11 cellular contexts compared by ENCODE assay signal in genomic region chr5:143174714-143175398, GRCh38.
DNase-seq lines count a peak whose midpoint lies in the region; ATAC-seq, FAIRE-seq and TF ChIP-seq lines count a peak whose summit lies in the region.
"Had no signal": no experiment of that assay in that cellular context is flagged by ENCODE, and none has a peak within 500 bp of the region (broad histone marks: within the 10 kb centered on the region; RNA-seq: fewer than 3 reads in every experiment).

No MANE protein-coding gene starts in this region.

- H3K27ac Mint-ChIP-seq in stimulated activated memory B cell treated with anti-CD40 and anti-IgM and Interleukin-4, amounts not matched to agents 10 μg/mL and 1 μg/mL and 100 μg/mL, for 72 hours, result no peak overlapping the region
- H3K27ac Mint-ChIP-seq: activated CD4-positive, alpha-beta memory T cell treated with anti-CD3 and anti-CD28 coated beads for 36 hours had no signal

- intact Hi-C loops in lower leg skin (cut with DNase I; ENCODE audit: low total_unique reads), result no loop called here

- TF ChIP-seq POLR2A in lower leg skin (IDR thresholded peaks at IDR 0.05), result no peak

- no peaks in the 10 kb centered on the region for H3K4me1 Mint-ChIP-seq in stimulated activated memory B cell treated with anti-CD40 and anti-IgM and Interleukin-4, amounts not matched to agents 10 μg/mL and 1 μg/mL and 100 μg/mL, for 72 hours

- in situ Hi-C loops in Caki2 (cut with HindIII; ENCODE audit: low pct_unique_long_range_greater_than_20kb, low sequenced_read_pairs), result no loop called here

- TF ChIP-seq CTCF in lower leg skin (IDR thresholded peaks at IDR 0.05), result no peak

- no peaks in the 10 kb centered on the region for H3K36me3 Mint-ChIP-seq in stimulated activated memory B cell treated with anti-CD40 and anti-IgM and Interleukin-4, amounts not matched to agents 10 μg/mL and 1 μg/mL and 100 μg/mL, for 72 hours
- H3K36me3 Mint-ChIP-seq: activated CD4-positive, alpha-beta memory T cell treated with anti-CD3 and anti-CD28 coated beads for 36 hours had no signal

- 81 to 90% methylated on average over 1 of the region's 1 CpG for WGBS in lower leg skin, 2 donors

- DNase-seq in Caki2 (ENCODE audit: low read depth) (peak; percentile 61), RCC 7860 (ENCODE audit: low spot score) (peak; percentile 78), lower leg skin (ENCODE audit: low spot score in 2 of 2) (no peak), NCI-H82 (lab: John Stamatoyannopoulos, UW) (no peak), DMS114 treated with DMSO at 0.1 percent for 48 hours (lab: John Stamatoyannopoulos, UW; ENCODE audit: unreplicated experiment) (no peak)
- DNase-seq: activated CD4-positive, alpha-beta memory T cell treated with anti-CD3 and anti-CD28 coated beads for 36 hours; AML-193; cerebellar nuclear complex had no signal

- peak; percentile 94 for FAIRE-seq in RCC 7860 (lab: Jason Lieb, UNC)

- no peaks in the 10 kb centered on the region for H3K27me3 Mint-ChIP-seq in stimulated activated memory B cell treated with anti-CD40 and anti-IgM and Interleukin-4, amounts not matched to agents 10 μg/mL and 1 μg/mL and 100 μg/mL, for 72 hours
- H3K27me3 Mint-ChIP-seq: activated CD4-positive, alpha-beta memory T cell treated with anti-CD3 and anti-CD28 coated beads for 36 hours had no signal

- H3K4me3 Mint-ChIP-seq in stimulated activated memory B cell treated with anti-CD40 and anti-IgM and Interleukin-4, amounts not matched to agents 10 μg/mL and 1 μg/mL and 100 μg/mL, for 72 hours, result no peak overlapping the region
- H3K4me3 Mint-ChIP-seq: activated CD4-positive, alpha-beta memory T cell treated with anti-CD3 and anti-CD28 coated beads for 36 hours had no signal

- H3K4me3 ChIP-seq in lower leg skin (ENCODE audit: low read depth, poor library complexity, severe bottlenecking), result no peak overlapping the region

- peak; percentile 97 for ATAC-seq in GM19438 (IDR thresholded peaks at IDR 0.05; ENCODE audit: low read depth, unreplicated experiment)
- peak; percentile 99 for ATAC-seq in HG02938 (IDR thresholded peaks at IDR 0.05; ENCODE audit: unreplicated experiment)
- no peak for ATAC-seq in stimulated activated memory B cell treated with anti-CD40 and anti-IgM and Interleukin-4, amounts not matched to agents 10 μg/mL and 1 μg/mL and 100 μg/mL, for 72 hours

- H3K9me3 Mint-ChIP-seq in stimulated activated memory B cell treated with anti-CD40 and anti-IgM and Interleukin-4, amounts not matched to agents 10 μg/mL and 1 μg/mL and 100 μg/mL, for 72 hours, result no peaks in the 10 kb centered on the region
- H3K9me3 Mint-ChIP-seq: activated CD4-positive, alpha-beta memory T cell treated with anti-CD3 and anti-CD28 coated beads for 36 hours had no signal

Comparison
In these comparisons a context has a peak if more than half of its experiments do, and no peak if none do; other contexts are left out.
1. DNase-seq: peak in Caki2 (single experiment) and RCC 7860 (single experiment); none in lower leg skin (0 of 2), NCI-H82 (single experiment) and DMS114 treated with DMSO at 0.1 percent for 48 hours (single experiment).